22 cellular contexts compared by ENCODE assay signal in genomic region chr17:81631482-81631881, GRCh38. TPM values are rescaled to one million over a fixed set of nuclear protein-coding genes. Genes with fewer than 3 reads are reported as not detected.
DNase-seq lines count a peak whose midpoint lies in the region; ATAC-seq and TF ChIP-seq lines count a peak whose summit lies in the region.
"Had no signal": no experiment of that assay in that cellular context is flagged by ENCODE, and none has a peak within 500 bp of the region (broad histone marks: within the 10 kb centered on the region; RNA-seq: fewer than 3 reads in every experiment).

No MANE protein-coding gene starts in this region.

- TF ChIP-seq CTCF in right atrium auricular region (IDR thresholded peaks at IDR 0.05) (no peak), endodermal cell (conservative IDR thresholded peaks at IDR 0.05) (no peak), neural crest cell (conservative IDR thresholded peaks at IDR 0.05) (no peak), gastroesophageal sphincter (IDR thresholded peaks at IDR 0.05) (no peak)

- H3K27ac ChIP-seq in right atrium auricular region = no peak overlapping the region
- no peak overlapping the region for H3K27ac ChIP-seq in endodermal cell (ENCODE audit: low read depth, low read length)
- no peak overlapping the region for H3K27ac ChIP-seq in gastroesophageal sphincter
- H3K27ac ChIP-seq: BLaER1 had no signal

- TF ChIP-seq POLR2A in gastroesophageal sphincter (IDR thresholded peaks at IDR 0.05) = no peak

- H3K27ac Mint-ChIP-seq in endodermal cell (peak overlapping the region; percentile 81), neural crest cell (ENCODE audit: unreplicated experiment) (no peak overlapping the region)
- no peak overlapping the region for H3K27ac Mint-ChIP-seq in activated T-helper 1 cell treated with anti-CD3 and anti-CD28 coated beads, Interleukin-12 subunit alpha, Interleukin-12 subunit beta, Interleukin-2, Interleukin-4 antibody, amounts not matched to agents 30 ng/mL and 10 ng/mL and 1 ng/mL, durations not matched to agents 14 hours and 24 hours and 36 hours

- H3K27me3 Mint-ChIP-seq in endodermal cell (ENCODE audit: insufficient read depth) = no peaks in the 10 kb centered on the region
- no peaks in the 10 kb centered on the region for H3K27me3 Mint-ChIP-seq in neural crest cell (ENCODE audit: low read depth)
- no peaks in the 10 kb centered on the region for H3K27me3 Mint-ChIP-seq in activated T-helper 1 cell treated with anti-CD3 and anti-CD28 coated beads, Interleukin-12 subunit alpha, Interleukin-12 subunit beta, Interleukin-2, Interleukin-4 antibody, amounts not matched to agents 30 ng/mL and 10 ng/mL and 1 ng/mL, durations not matched to agents 14 hours and 24 hours and 36 hours (ENCODE audit: insufficient read depth)
- H3K27me3 Mint-ChIP-seq: CD4-positive, alpha-beta memory T cell had no signal

- H3K9ac ChIP-seq in endodermal cell (ENCODE audit: extremely low read depth, low read length, poor library complexity, severe bottlenecking) = no peak overlapping the region
- H3K9ac ChIP-seq: BLaER1, SK-N-SH had no signal

- H3K4me3 ChIP-seq in right atrium auricular region = no peak overlapping the region
- H3K4me3 ChIP-seq in endodermal cell (ENCODE audit: low read length) = no peak overlapping the region
- H3K4me3 ChIP-seq in gastroesophageal sphincter = no peak overlapping the region
- H3K4me3 ChIP-seq: BLaER1 had no signal

- H3K4me1 Mint-ChIP-seq in endodermal cell = peaks cover 3% of the 10 kb centered on the region
- peaks cover 11% of the 10 kb centered on the region for H3K4me1 Mint-ChIP-seq in neural crest cell
- H3K4me1 Mint-ChIP-seq in activated T-helper 1 cell treated with anti-CD3 and anti-CD28 coated beads, Interleukin-12 subunit alpha, Interleukin-12 subunit beta, Interleukin-2, Interleukin-4 antibody, amounts not matched to agents 30 ng/mL and 10 ng/mL and 1 ng/mL, durations not matched to agents 14 hours and 24 hours and 36 hours (ENCODE audit: low read depth) = peaks cover 16% of the 10 kb centered on the region

- WGBS in endodermal cell (ENCODE audit: insufficient coverage in 1 of 2, insufficient read length in 1 of 2), 2 experiments = 93 to 94% methylated on average over 6 of the region's 7 CpGs
- 83 to 94% methylated on average over 1 to 7 of the region's 7 CpGs for WGBS in gastroesophageal sphincter (ENCODE audit: low coverage in 1 of 2), 2 donors

- DNase-seq in left ventricle myocardium superior = peak; percentile 4
- DNase-seq in right atrium auricular region (ENCODE audit: low spot score) = no peak
- peak; percentile 38 for DNase-seq in MV-4-11 (lab: John Stamatoyannopoulos, UW)
- peak; percentile 48 for DNase-seq in endodermal cell
- DNase-seq in neural crest cell (ENCODE audit: low read depth, low spot score) = no peak
- no peak for DNase-seq in activated T-helper 1 cell treated with anti-CD3 and anti-CD28 coated beads, Interleukin-12 subunit alpha, Interleukin-12 subunit beta, Interleukin-2, Interleukin-4 antibody, amounts not matched to agents 30 ng/mL and 10 ng/mL and 1 ng/mL, durations not matched to agents 14 hours and 24 hours and 36 hours (ENCODE audit: low spot score)
- DNase-seq in DMS79 treated with DMSO at 0.1 percent for 48 hours (lab: John Stamatoyannopoulos, UW) = no peak
- DNase-seq: CD4-positive, alpha-beta memory T cell; GOT3; Kasumi-1; NCI-H1092 treated with DMSO at 0.1 percent for 48 hours; NCI-H146; NCI-H2029 treated with DMSO at 0.1 percent for 48 hours; NCI-H226; NCI-H510A treated with DMSO at 0.1 percent for 48 hours; NCI-H748 treated with DMSO at 0.1 percent for 48 hours; SIG-M5; SK-N-SH had no signal

- TF ChIP-seq EP300 in gastroesophageal sphincter (IDR thresholded peaks at IDR 0.05) = no peak

- H3K9me3 Mint-ChIP-seq in endodermal cell = no peaks in the 10 kb centered on the region
- H3K9me3 Mint-ChIP-seq in neural crest cell = no peaks in the 10 kb centered on the region
- no peaks in the 10 kb centered on the region for H3K9me3 Mint-ChIP-seq in activated T-helper 1 cell treated with anti-CD3 and anti-CD28 coated beads, Interleukin-12 subunit alpha, Interleukin-12 subunit beta, Interleukin-2, Interleukin-4 antibody, amounts not matched to agents 30 ng/mL and 10 ng/mL and 1 ng/mL, durations not matched to agents 14 hours and 24 hours and 36 hours
- H3K9me3 Mint-ChIP-seq: CD4-positive, alpha-beta memory T cell had no signal

- H3K36me3 Mint-ChIP-seq in endodermal cell (ENCODE audit: low read depth) = peaks cover 60% of the 10 kb centered on the region
- peaks cover 9% of the 10 kb centered on the region for H3K36me3 Mint-ChIP-seq in neural crest cell (ENCODE audit: low read depth)
- H3K36me3 Mint-ChIP-seq in activated T-helper 1 cell treated with anti-CD3 and anti-CD28 coated beads, Interleukin-12 subunit alpha, Interleukin-12 subunit beta, Interleukin-2, Interleukin-4 antibody, amounts not matched to agents 30 ng/mL and 10 ng/mL and 1 ng/mL, durations not matched to agents 14 hours and 24 hours and 36 hours (ENCODE audit: low read depth) = peaks cover 31% of the 10 kb centered on the region

- intact Hi-C loops in left ventricle myocardium superior (cut with micrococcal nuclease) = no loop called here
- intact Hi-C loops in activated T-helper 1 cell treated with anti-CD3 and anti-CD28 coated beads, Interleukin-12 subunit alpha, Interleukin-12 subunit beta, Interleukin-2, Interleukin-4 antibody, amounts not matched to agents 30 ng/mL and 10 ng/mL and 1 ng/mL, durations not matched to agents 14 hours and 24 hours and 36 hours (cut with micrococcal nuclease) = no loop called here

- H3K9me3 ChIP-seq in right atrium auricular region (no peaks in the 10 kb centered on the region), endodermal cell (ENCODE audit: control insufficient read depth, low read length) (no peaks in the 10 kb centered on the region), gastroesophageal sphincter (no peaks in the 10 kb centered on the region)
- H3K9me3 ChIP-seq: BLaER1, SK-N-SH had no signal

- H3K27me3 ChIP-seq in right atrium auricular region = no peaks in the 10 kb centered on the region
- H3K27me3 ChIP-seq in endodermal cell (ENCODE audit: control insufficient read depth, insufficient read depth, low read length, poor library complexity, severe bottlenecking) = no peaks in the 10 kb centered on the region
- no peaks in the 10 kb centered on the region for H3K27me3 ChIP-seq in gastroesophageal sphincter
- H3K27me3 ChIP-seq: BLaER1 had no signal

- H3K4me1 ChIP-seq in right atrium auricular region (peaks cover 0 to 32% of the 10 kb centered on the region in 2 donors), endodermal cell (ENCODE audit: control insufficient read depth, insufficient read depth, low read length) (no peaks in the 10 kb centered on the region), gastroesophageal sphincter (peaks cover 3 to 35% (median 10%) of the 10 kb centered on the region in 3 donors)

- H3K4me3 Mint-ChIP-seq in endodermal cell (no peak overlapping the region), neural crest cell (peak overlapping the region; percentile 16)
- no peak overlapping the region for H3K4me3 Mint-ChIP-seq in activated T-helper 1 cell treated with anti-CD3 and anti-CD28 coated beads, Interleukin-12 subunit alpha, Interleukin-12 subunit beta, Interleukin-2, Interleukin-4 antibody, amounts not matched to agents 30 ng/mL and 10 ng/mL and 1 ng/mL, durations not matched to agents 14 hours and 24 hours and 36 hours
- H3K4me3 Mint-ChIP-seq: CD4-positive, alpha-beta memory T cell had no signal

- H3K36me3 ChIP-seq in right atrium auricular region (peaks cover 38% of the 10 kb centered on the region), endodermal cell (ENCODE audit: control insufficient read depth, insufficient read depth, low read length) (peaks cover 51% of the 10 kb centered on the region), gastroesophageal sphincter (peaks cover 0 to 34% of the 10 kb centered on the region in 2 donors)

- ATAC-seq in left ventricle myocardium superior = no peak
- ATAC-seq in gastroesophageal sphincter = no peak

RNA-seq across cellular contexts. Expression of gene NPLOC4, which starts 5.4 kb away (rescaled TPM):
- total RNA-seq in left ventricle myocardium superior = 86.4 TPM
- total RNA-seq in right atrium auricular region = 10 to 100 TPM; 69.3 to 70.4 TPM
- total RNA-seq in endodermal cell = 100 to 1,000 TPM; 113 to 118 TPM
- 54.9 TPM for polyA plus RNA-seq in endodermal cell (2013, experiment 1 of 2)
- polyA plus RNA-seq in endodermal cell (2013, experiment 2 of 2) = 52.0 TPM
- 89.8 and 97.7 TPM in 2 replicates for total RNA-seq in neural crest cell
- total RNA-seq in activated T-helper 1 cell treated with anti-CD3 and anti-CD28 coated beads, Interleukin-12 subunit alpha, Interleukin-12 subunit beta, Interleukin-2, Interleukin-4 antibody, amounts not matched to agents 30 ng/mL and 10 ng/mL and 1 ng/mL, durations not matched to agents 14 hours and 24 hours and 36 hours = 138 and 157 TPM in 2 replicates
- total RNA-seq in gastroesophageal sphincter = 10 to 100 TPM; 49.5 to 83.8 (median 58.0) TPM

RNA-seq across cellular contexts. Expression of gene TSPAN10, which starts 5.5 kb away (rescaled TPM):
- total RNA-seq in left ventricle myocardium superior = not detected
- total RNA-seq in right atrium auricular region = not detected
- total RNA-seq in endodermal cell = 1 to 10 TPM; 1.3 to 1.8 TPM
- 1.8 TPM for polyA plus RNA-seq in endodermal cell (2013, experiment 1 of 2)
- 1.5 TPM for polyA plus RNA-seq in endodermal cell (2013, experiment 2 of 2)
- 1.5 and 1.6 TPM in 2 replicates for total RNA-seq in neural crest cell
- 0.21 and 0.66 TPM in 2 replicates for total RNA-seq in activated T-helper 1 cell treated with anti-CD3 and anti-CD28 coated beads, Interleukin-12 subunit alpha, Interleukin-12 subunit beta, Interleukin-2, Interleukin-4 antibody, amounts not matched to agents 30 ng/mL and 10 ng/mL and 1 ng/mL, durations not matched to agents 14 hours and 24 hours and 36 hours
- under 1 TPM in 3 of 4 donors, not detected in 1; 0.27 to 0.89 (median 0.30) TPM for total RNA-seq in gastroesophageal sphincter

RNA-seq across cellular contexts. Expression of gene PDE6G, which starts 24.9 kb away (rescaled TPM):
- total RNA-seq in left ventricle myocardium superior (not detected), right atrium auricular region (not detected), endodermal cell (1 to 10 TPM; 3.2 to 4.3 TPM), neural crest cell (0.45 and 0.79 TPM in 2 replicates), gastroesophageal sphincter (under 1 TPM in 1 of 4 donors, not detected in 3; 0.62 TPM)
- polyA plus RNA-seq in endodermal cell (2013, experiment 1 of 2) = 1.6 TPM
- 0.95 TPM for polyA plus RNA-seq in endodermal cell (2013, experiment 2 of 2)
- total RNA-seq in activated T-helper 1 cell treated with anti-CD3 and anti-CD28 coated beads, Interleukin-12 subunit alpha, Interleukin-12 subunit beta, Interleukin-2, Interleukin-4 antibody, amounts not matched to agents 30 ng/mL and 10 ng/mL and 1 ng/mL, durations not matched to agents 14 hours and 24 hours and 36 hours = 5.8 and 8.7 TPM in 2 replicates
- total RNA-seq: G401, MCF 10A had no signal

RNA-seq across cellular contexts. Expression of gene OXLD1, which starts 34.9 kb away (rescaled TPM):
- total RNA-seq in left ventricle myocardium superior (12.4 TPM), right atrium auricular region (10 to 100 TPM; 19.3 to 19.6 TPM), endodermal cell (10 to 100 TPM; 30.2 to 36.5 TPM), neural crest cell (25.5 and 28.2 TPM in 2 replicates), gastroesophageal sphincter (10 to 100 TPM; 19.4 to 31.8 (median 25.3) TPM)
- 30.5 TPM for polyA plus RNA-seq in endodermal cell (2013, experiment 1 of 2)
- polyA plus RNA-seq in endodermal cell (2013, experiment 2 of 2) = 25.5 TPM
- 54.3 and 57.5 TPM in 2 replicates for total RNA-seq in activated T-helper 1 cell treated with anti-CD3 and anti-CD28 coated beads, Interleukin-12 subunit alpha, Interleukin-12 subunit beta, Interleukin-2, Interleukin-4 antibody, amounts not matched to agents 30 ng/mL and 10 ng/mL and 1 ng/mL, durations not matched to agents 14 hours and 24 hours and 36 hours

RNA-seq across cellular contexts. Expression of gene CCDC137, which starts 35.1 kb away (rescaled TPM):
- 6.2 TPM for total RNA-seq in left ventricle myocardium superior
- total RNA-seq in right atrium auricular region = 1 to 10 TPM; 3.8 to 5.1 TPM
- 10 to 100 TPM; 35.8 to 44.2 TPM for total RNA-seq in endodermal cell
- 25.5 TPM for polyA plus RNA-seq in endodermal cell (2013, experiment 1 of 2)
- polyA plus RNA-seq in endodermal cell (2013, experiment 2 of 2) = 22.0 TPM
- total RNA-seq in neural crest cell = 37.0 and 38.3 TPM in 2 replicates
- 59.3 and 62.1 TPM in 2 replicates for total RNA-seq in activated T-helper 1 cell treated with anti-CD3 and anti-CD28 coated beads, Interleukin-12 subunit alpha, Interleukin-12 subunit beta, Interleukin-2, Interleukin-4 antibody, amounts not matched to agents 30 ng/mL and 10 ng/mL and 1 ng/mL, durations not matched to agents 14 hours and 24 hours and 36 hours
- 10 to 100 TPM in 2 of 4 donors, 1 to 10 TPM in 2; 8.2 to 16.1 (median 11.4) TPM for total RNA-seq in gastroesophageal sphincter

Comparison
In these comparisons a context has a peak if more than half of its experiments do, and no peak if none do; other contexts are left out.
1. DNase-seq: peak in left ventricle myocardium superior (single experiment), MV-4-11 (single experiment) and endodermal cell (single experiment); none in right atrium auricular region (single experiment), neural crest cell (single experiment), activated T-helper 1 cell treated with anti-CD3 and anti-CD28 coated beads, Interleukin-12 subunit alpha, Interleukin-12 subunit beta, Interleukin-2, Interleukin-4 antibody, amounts not matched to agents 30 ng/mL and 10 ng/mL and 1 ng/mL, durations not matched to agents 14 hours and 24 hours and 36 hours (single experiment) and DMS79 treated with DMSO at 0.1 percent for 48 hours (single experiment).